24 cellular contexts compared by ENCODE assay signal in the genomic region with DNA sequence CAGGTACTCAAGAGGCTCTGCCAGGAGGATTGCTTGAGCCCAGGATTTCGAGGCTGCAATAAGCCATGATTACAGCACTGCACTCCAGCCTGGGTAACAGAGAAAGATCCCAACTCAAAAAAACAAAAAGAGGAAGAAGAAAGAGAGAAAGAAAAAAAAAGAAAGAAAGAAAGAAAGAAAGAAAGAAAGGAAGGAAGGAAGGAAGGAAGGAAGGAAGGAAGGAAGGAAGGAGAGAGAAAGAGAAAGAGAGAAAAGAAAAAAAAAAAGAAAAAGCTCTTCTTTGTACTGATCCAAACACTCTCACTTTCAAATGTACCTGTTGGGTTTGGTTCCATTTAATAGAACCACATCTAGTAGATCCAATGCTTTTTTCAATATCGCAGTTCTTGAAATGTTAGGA.
"Had no signal": no experiment of that assay in that cellular context is flagged by ENCODE, and none has a peak within 500 bp of the region (broad histone marks: within the 10 kb centered on the region; RNA-seq: fewer than 3 reads in every experiment).

No MANE protein-coding gene starts in this region.

- H3K4me3 ChIP-seq: PC-9 had no signal

- H3K27ac ChIP-seq: PC-9, RWPE1 had no signal

- H2AFZ ChIP-seq: PC-9 had no signal

- H3K27ac Mint-ChIP-seq: activated CD4-positive, alpha-beta memory T cell treated with anti-CD3 and anti-CD28 coated beads for 36 hours; activated naive CD4-positive, alpha-beta T cell treated with anti-CD3 and anti-CD28 coated beads, Interleukin-2, amount 10 ng/mL, durations not matched to agents 7 days and 5 days; activated naive CD8-positive, alpha-beta T cell; activated T-cell treated with anti-CD3 and anti-CD28 coated beads, Interleukin-2, amount 50 U/mL, for 24 hours; activated T-helper 1 cell treated with anti-CD3 and anti-CD28 coated beads, Interleukin-12 subunit alpha, Interleukin-12 subunit beta, Interleukin-2, Interleukin-4 antibody, amounts not matched to agents 30 ng/mL and 10 ng/mL and 1 ng/mL, durations not matched to agents 14 hours and 24 hours and 36 hours; brain; T-cell had no signal

- H3K36me3 Mint-ChIP-seq: activated naive CD4-positive, alpha-beta T cell treated with anti-CD3 and anti-CD28 coated beads, Interleukin-2, amount 10 ng/mL, durations not matched to agents 7 days and 5 days; brain; T-cell had no signal

- H3K4me2 ChIP-seq: PC-9 had no signal

- DNase-seq: activated CD4-positive, alpha-beta memory T cell treated with anti-CD3 and anti-CD28 coated beads for 36 hours; activated CD4-positive, alpha-beta T cell treated with anti-CD3 and anti-CD28 coated beads, Interleukin-2, amount 50 U/mL, for 1 hour; activated effector memory CD4-positive, alpha-beta T cell treated with Interleukin-2 at 50 U/mL for 16 hours; activated naive CD4-positive, alpha-beta T cell treated with anti-CD3 and anti-CD28 coated beads, Interleukin-2, amount 10 ng/mL, durations not matched to agents 7 days and 5 days; activated T-cell treated with anti-CD3 and anti-CD28 coated beads, Interleukin-2, amount 50 U/mL, for 24 hours; caudate nucleus; cerebellar nuclear complex; Karpas-422; KBM-7; NCI-H1105; NCI-H1417 treated with DMSO at 0.1 percent for 48 hours; NCI-H1930; NCI-H2081 treated with DMSO at 0.1 percent for 48 hours; NCI-H345; NCI-H524 treated with DMSO at 0.1 percent for 48 hours; NCI-H748 treated with DMSO at 0.1 percent for 48 hours; NK-92 treated with Interleukin-12 subunit alpha and Interleukin-12 subunit beta, amount 100 ng/mL, for 24 hours; PC-9; SIG-M5; T-cell had no signal

- H3K27me3 Mint-ChIP-seq: activated naive CD8-positive, alpha-beta T cell; activated T-cell treated with anti-CD3 and anti-CD28 coated beads, Interleukin-2, amount 50 U/mL, for 24 hours had no signal

- H3K4me3 Mint-ChIP-seq: activated CD4-positive, alpha-beta memory T cell treated with anti-CD3 and anti-CD28 coated beads for 36 hours; activated naive CD4-positive, alpha-beta T cell treated with anti-CD3 and anti-CD28 coated beads, Interleukin-2, amount 10 ng/mL, durations not matched to agents 7 days and 5 days; activated naive CD8-positive, alpha-beta T cell; activated T-cell treated with anti-CD3 and anti-CD28 coated beads, Interleukin-2, amount 50 U/mL, for 24 hours; activated T-helper 1 cell treated with anti-CD3 and anti-CD28 coated beads, Interleukin-12 subunit alpha, Interleukin-12 subunit beta, Interleukin-2, Interleukin-4 antibody, amounts not matched to agents 30 ng/mL and 10 ng/mL and 1 ng/mL, durations not matched to agents 14 hours and 24 hours and 36 hours; brain; T-cell had no signal

- H3K9me3 Mint-ChIP-seq: activated CD4-positive, alpha-beta memory T cell treated with anti-CD3 and anti-CD28 coated beads for 36 hours; activated naive CD4-positive, alpha-beta T cell treated with anti-CD3 and anti-CD28 coated beads, Interleukin-2, amount 10 ng/mL, durations not matched to agents 7 days and 5 days; activated T-cell treated with anti-CD3 and anti-CD28 coated beads, Interleukin-2, amount 50 U/mL, for 24 hours; activated T-helper 1 cell treated with anti-CD3 and anti-CD28 coated beads, Interleukin-12 subunit alpha, Interleukin-12 subunit beta, Interleukin-2, Interleukin-4 antibody, amounts not matched to agents 30 ng/mL and 10 ng/mL and 1 ng/mL, durations not matched to agents 14 hours and 24 hours and 36 hours; brain; T-cell had no signal

- H3K4me1 Mint-ChIP-seq: brain had no signal
